In genomic region chr1:69568435-69569280, GRCh38 we compare ENCODE assay signal across 8 cellular contexts. TPM values are rescaled to one million over a fixed set of nuclear protein-coding genes. Genes with fewer than 3 reads are reported as not detected.
A peak's percentile ranks its signal among the peaks of the same experiment; 100 is the strongest.
DNase-seq lines count a peak whose midpoint lies in the region; ATAC-seq, FAIRE-seq and TF ChIP-seq lines count a peak whose summit lies in the region.

No MANE protein-coding gene starts in this region.

- ATAC-seq in GM19395 (IDR thresholded peaks at IDR 0.05; ENCODE audit: unreplicated experiment), result no peak

- peak overlapping the region; percentile 79 for H3K4me2 ChIP-seq in SK-N-SH

- 8% methylated on average over 25 of the region's 49 CpGs for WGBS in SK-N-SH (ENCODE audit: low lambda C conversion rate)

- no peak for TF ChIP-seq EP300 in SK-N-SH (IDR thresholded peaks at IDR 0.05; ENCODE audit: borderline replicate concordance in 1 of 2, low read depth in 1 of 2, low read length in 1 of 2)

- POLR2A ChIA-PET in SK-N-SH (lab: Yijun Ruan, JAX), result interaction anchor here (1.0 kb wide), 1 partner anchor 22 kb away, joined by 4 read pairs; no protein-coding TSS in a partner anchor

- H3K9me2 ChIP-seq in SK-N-SH, result no peaks in the 10 kb centered on the region

- no peaks in the 10 kb centered on the region for H3K9me3 ChIP-seq in SK-N-SH
- no peaks in the 10 kb centered on the region for H3K9me3 ChIP-seq in cardiac muscle cell (ENCODE audit: low read depth)

- TF ChIP-seq CTCF in SK-N-SH (IDR thresholded peaks at IDR 0.05) (no peak), cardiac muscle cell (IDR thresholded peaks at IDR 0.05; ENCODE audit: low read depth, low read length) (no peak), retinal pigment epithelial cell (conservative IDR thresholded peaks at IDR 0.05; ENCODE audit: low read depth, low read length) (no peak)

- 0 out of 2 replicates have a peak overlapping the region, but pooled peaks have one; percentile 41 for H2AFZ ChIP-seq in SK-N-SH (ENCODE audit: low read depth)

- no peak overlapping the region for H3K27ac ChIP-seq in SK-N-SH (ENCODE audit: low read depth in 2 of 2, low read length in 1 of 2)
- no peak overlapping the region for H3K27ac ChIP-seq in cardiac muscle cell

- no peak for FAIRE-seq in GM12891 (lab: Jason Lieb, UNC)

- H3K79me2 ChIP-seq in SK-N-SH (ENCODE audit: insufficient read depth), result no peaks in the 10 kb centered on the region

- H4K20me1 ChIP-seq in SK-N-SH (ENCODE audit: insufficient read depth), result no peaks in the 10 kb centered on the region

- H3K4me1 ChIP-seq in SK-N-SH (ENCODE audit: control insufficient read depth in 1 of 2, insufficient read depth in 2 of 2, low read depth in 1 of 2, low read length in 1 of 2), result peaks cover 5 to 11% of the 10 kb centered on the region in 2 experiments; a peak in 1 of 4 replicates
- H3K4me1 ChIP-seq in cardiac muscle cell (ENCODE audit: low read depth), result peaks cover 3% of the 10 kb centered on the region

- H3K9ac ChIP-seq in SK-N-SH, result no peak overlapping the region

- H3K4me3 ChIP-seq in SK-N-SH (ENCODE audit: low read depth in 2 of 2, low read length in 1 of 2) (peak overlapping the region; percentile 51; a peak in 3 of 4 replicates), cardiac muscle cell (peak overlapping the region; percentile 41), retinal pigment epithelial cell (ENCODE audit: low read length) (peak overlapping the region; percentile 50)

- CTCF ChIA-PET in SK-N-SH (lab: Yijun Ruan, JAX), result interaction anchor here (0.8 to 1.3 kb wide), 2 partner anchors 8 to 15 kb away, joined by 3 read pairs; no protein-coding TSS in a partner anchor

- TF ChIP-seq RAD21 in SK-N-SH (IDR thresholded peaks at IDR 0.05; ENCODE audit: low read length), result no peak

- no peaks in the 10 kb centered on the region for H3K36me3 ChIP-seq in SK-N-SH (replicated peaks in 1 of 2; ENCODE audit: control insufficient read depth in 1 of 2, insufficient read depth in 2 of 2, low read length in 1 of 2)
- H3K36me3 ChIP-seq in cardiac muscle cell, result no peaks in the 10 kb centered on the region

- DNase-seq in GM12891 (ENCODE audit: insufficient read length, low spot score) (peak; percentile 2), SK-N-SH (peak; percentile 49), cardiac muscle cell (ENCODE audit: low read depth in 1 of 2, low spot score in 1 of 2) (peak; percentile 3 to 15), retinal pigment epithelial cell (ENCODE audit: low read depth) (no peak), kidney tubule cell (ENCODE audit: low spot score) (no peak), SKM-1 (lab: John Stamatoyannopoulos, UW; ENCODE audit: unreplicated experiment) (no peak), SHP77 treated with DMSO at 0.1 percent for 48 hours (lab: John Stamatoyannopoulos, UW) (no peak)

- no peaks in the 10 kb centered on the region for H3F3A ChIP-seq in SK-N-SH (replicated peaks; ENCODE audit: insufficient read depth)

- H3K27me3 ChIP-seq in SK-N-SH (ENCODE audit: insufficient read depth) (peaks cover 28% of the 10 kb centered on the region), cardiac muscle cell (peaks cover 90% of the 10 kb centered on the region)

- TF ChIP-seq POLR2A in GM12891 (IDR thresholded peaks at IDR 0.05; ENCODE audit: low read depth, low read length), result no peak

TF ChIP-seq in GM12891, 5 proteins besides CTCF, POLR2A, EP300 and RAD21:
- TF ChIP-seq TAF1 (IDR thresholded peaks at IDR 0.05; ENCODE audit: low read depth, low read length) (no peak), POLR2AphosphoS5 (IDR thresholded peaks at IDR 0.05; ENCODE audit: low read depth, low read length) (no peak), PAX5 (IDR thresholded peaks at IDR 0.05; ENCODE audit: insufficient read depth, low read length, severe bottlenecking) (no peak), SPI1 (IDR thresholded peaks at IDR 0.05; ENCODE audit: low read depth, low read length) (no peak)

TF ChIP-seq in SK-N-SH, 30 proteins besides CTCF, POLR2A, EP300 and RAD21:
- no peak for TF ChIP-seq NFIC (IDR thresholded peaks at IDR 0.05; ENCODE audit: borderline replicate concordance)
- TF ChIP-seq RCOR1 (IDR thresholded peaks at IDR 0.05; ENCODE audit: low read length), result no peak

RNA-seq across cellular contexts. Expression of gene LRRC7, which starts 0.9 kb away (rescaled TPM):
- polyA plus RNA-seq in GM12891 (2012; ENCODE audit: low read depth, missing spikeins), result not detected
- polyA plus RNA-seq in SK-N-SH (2012; rRNA removed) (0.02 and 0.03 TPM in 2 replicates), cardiac muscle cell (0.71 TPM in 1 of 2 replicates, not detected in the other)
- polyA plus RNA-seq in SK-N-SH (2012; cell fraction: cytosol; rRNA removed), result 0.03 and 0.04 TPM in 2 replicates
- 0.02 TPM in 2 replicates for polyA plus RNA-seq in SK-N-SH (2012; cell fraction: nucleus; rRNA removed)
- 0.07 and 0.09 TPM in 2 replicates for total RNA-seq in cardiac muscle cell

Comparison
In these comparisons a context has a peak if more than half of its experiments do, and no peak if none do; other contexts are left out.
1. DNase-seq: peak in GM12891 (single experiment), SK-N-SH (single experiment) and cardiac muscle cell (2 of 2); none in retinal pigment epithelial cell (single experiment), kidney tubule cell (single experiment), SKM-1 (single experiment) and SHP77 treated with DMSO at 0.1 percent for 48 hours (single experiment).
2. Peak in every context shown above with its lines, with median percentiles within 50 percentile points of each other: H3K4me3 ChIP-seq.